ENCODE assay signal across 17 cellular contexts in genomic region chr12:49821375-49822287, GRCh38. TPM values are rescaled to one million over a fixed set of nuclear protein-coding genes. Genes with fewer than 3 reads are reported as not detected.
DNase-seq lines count a peak whose midpoint lies in the region; ATAC-seq, FAIRE-seq and TF ChIP-seq lines count a peak whose summit lies in the region.
"Had no signal": no experiment of that assay in that cellular context is flagged by ENCODE, and none has a peak within 500 bp of the region (broad histone marks: within the 10 kb centered on the region; RNA-seq: fewer than 3 reads in every experiment).

No MANE protein-coding gene starts in this region.

- TF ChIP-seq EP300 in K562 (IDR thresholded peaks at IDR 0.05; ENCODE audit: low read length), result no peak

- TF ChIP-seq POLR2A in K562 (conservative IDR thresholded peaks at IDR 0.05), result no peak

- no peak overlapping the region for H3K4ac ChIP-seq in trophoblast cell (ENCODE audit: low read depth, low read length)

- WGBS in K562 (ENCODE audit: insufficient coverage, low coverage, missing lambda C conversion rate), result 85% methylated on average over 10 of the region's 10 CpGs
- no CpG with 5 or more reads among the region's 10 CpGs for WGBS in trophoblast cell (ENCODE audit: extremely low coverage, insufficient coverage, insufficient read length)

- H3K23ac ChIP-seq in trophoblast cell (ENCODE audit: low read length), result no peak overlapping the region

- no peak overlapping the region for H3K4me2 ChIP-seq in K562 (ENCODE audit: insufficient read depth, low read length)
- H3K4me2 ChIP-seq in trophoblast cell (ENCODE audit: low read length), result no peak overlapping the region

- H3K27ac ChIP-seq in KOPT-K1 (ENCODE audit: low read depth, low read length, poor library complexity, severe bottlenecking) (peak overlapping the region; percentile 76), K562 (ENCODE audit: extremely low read depth, low read depth, low read length) (no peak overlapping the region), trophoblast cell (ENCODE audit: low read depth, low read length) (no peak overlapping the region)
- H3K27ac ChIP-seq: tibial artery had no signal

- peak overlapping the region in 1 of 2 experiments; percentile 61; a peak in 1 of 4 replicates for H3K9ac ChIP-seq in K562 (ENCODE audit: insufficient read depth in 1 of 2, low read depth in 2 of 2, low read length in 2 of 2)
- no peak overlapping the region for H3K9ac ChIP-seq in trophoblast cell (ENCODE audit: low read length)

- H3K14ac ChIP-seq in trophoblast cell (ENCODE audit: low read length), result no peak overlapping the region

- H3K27me3 Mint-ChIP-seq in activated CD4-positive, alpha-beta T cell treated with anti-CD3 and anti-CD28 coated beads, Interleukin-2, amount 10 ng/mL, durations not matched to agents 7 days and 5 days, result no peaks in the 10 kb centered on the region
- H3K27me3 Mint-ChIP-seq in Calu3 (ENCODE audit: unreplicated experiment), result no peaks in the 10 kb centered on the region

- CTCF ChIA-PET in activated CD4-positive, alpha-beta T cell treated with anti-CD3 and anti-CD28 coated beads, Interleukin-2, amount 10 ng/mL, durations not matched to agents 7 days and 5 days (lab: Charles Lee), result interaction anchor here (0.6 to 0.8 kb wide), 2 partner anchors 20 to 557 kb away, joined by 3 read pairs; no protein-coding TSS in a partner anchor
- CTCF ChIA-PET in K562 (lab: Yijun Ruan, JAX; ENCODE audit: low intra/inter-chr PET ratio) (no interaction called here), Calu3 (lab: Charles Lee) (no interaction called here)

- FAIRE-seq in K562 (lab: Jason Lieb, UNC), result no peak
- no peak for FAIRE-seq in HTR-8/SVneo (lab: Jason Lieb, UNC)

- H3K79me2 ChIP-seq in K562 (ENCODE audit: control insufficient read depth, insufficient read depth, low read length) (no peaks in the 10 kb centered on the region; the same call in 2 of the 3 replicates), trophoblast cell (ENCODE audit: control insufficient read depth, insufficient read depth, low read length, poor library complexity) (peaks cover 1% of the 10 kb centered on the region)

- no peak overlapping the region for H4K91ac ChIP-seq in trophoblast cell (ENCODE audit: low read depth, low read length)

- H3K9me3 ChIP-seq in KOPT-K1 (ENCODE audit: insufficient read depth, low read length, poor library complexity, severe bottlenecking) (no peaks in the 10 kb centered on the region), K562 (replicated peaks; ENCODE audit: control insufficient read depth, insufficient read depth, low read depth, low read length) (no peaks in the 10 kb centered on the region), trophoblast cell (ENCODE audit: insufficient read depth, low read depth, low read length) (peaks cover 2% of the 10 kb centered on the region)
- H3K9me3 ChIP-seq: spleen, tibial artery had no signal

- no peaks in the 10 kb centered on the region for H3K9me1 ChIP-seq in K562 (ENCODE audit: control insufficient read depth, insufficient read depth, low read length)

- H3K36me3 ChIP-seq in KOPT-K1 (ENCODE audit: insufficient read depth, low read length) (peaks cover 16% of the 10 kb centered on the region), K562 (ENCODE audit: control insufficient read depth, insufficient read depth, low read length) (peaks cover 3% of the 10 kb centered on the region; the same call in 1 of the 3 replicates), trophoblast cell (ENCODE audit: control insufficient read depth in 1 of 2, insufficient read depth in 2 of 2, low read length in 2 of 2) (peaks cover 7 to 11% of the 10 kb centered on the region in 2 experiments)

- no peak overlapping the region for H2AK5ac ChIP-seq in trophoblast cell (ENCODE audit: low read length)

- peak overlapping the region; percentile 86 for H3K27ac Mint-ChIP-seq in activated CD4-positive, alpha-beta T cell treated with anti-CD3 and anti-CD28 coated beads, Interleukin-2, amount 10 ng/mL, durations not matched to agents 7 days and 5 days
- no peak overlapping the region for H3K27ac Mint-ChIP-seq in Calu3 (ENCODE audit: unreplicated experiment)

- H3K4me1 ChIP-seq in K562 (replicated peaks in 1 of 2; ENCODE audit: control insufficient read depth in 2 of 2, insufficient read depth in 2 of 2, low read length in 2 of 2) (peaks cover under 1 to 13% of the 10 kb centered on the region in 2 experiments; a peak in 3 of 5 replicates), trophoblast cell (ENCODE audit: control insufficient read depth in 1 of 2, insufficient read depth in 2 of 2, low read length in 2 of 2) (peaks cover 0 to 8% of the 10 kb centered on the region in 2 experiments)

- H3K4me3 ChIP-seq in K562 (no peak overlapping the region), trophoblast cell (ENCODE audit: low read depth, low read length) (peak overlapping the region; percentile 37)
- H3K4me3 ChIP-seq: lung, spleen, tibial artery had no signal

- in situ Hi-C loops in K562 (cut with MboI), result no loop called here

- no TSS peak for BruUV-seq in K562 (replicated peaks; lab: Mats Ljungman, UMichigan)
- no TSS peak for BruUV-seq in Calu3 (replicated peaks; lab: Mats Ljungman, UMichigan)

- H2AFZ ChIP-seq in K562 (ENCODE audit: low read depth, low read length), result no peak overlapping the region
- no peak overlapping the region for H2AFZ ChIP-seq in trophoblast cell (ENCODE audit: insufficient read depth, low read length, poor library complexity)

- POLR2A ChIA-PET in activated CD4-positive, alpha-beta T cell treated with anti-CD3 and anti-CD28 coated beads, Interleukin-2, amount 10 ng/mL, durations not matched to agents 7 days and 5 days (lab: Charles Lee), result no interaction called here
- POLR2A ChIA-PET in K562 (lab: Yijun Ruan, JAX), result interaction anchor here (0.6 to 1.8 kb wide), 4 partner anchors 10 to 154 kb away, joined by 3 to 9 read pairs (median 4); no protein-coding TSS in a partner anchor

- peaks cover 4% of the 10 kb centered on the region; the same call in 1 of the 2 replicates for H4K20me1 ChIP-seq in K562 (replicated peaks; ENCODE audit: control insufficient read depth, insufficient read depth, low read length)

- peaks cover 24% of the 10 kb centered on the region for H3K4me1 Mint-ChIP-seq in activated CD4-positive, alpha-beta T cell treated with anti-CD3 and anti-CD28 coated beads, Interleukin-2, amount 10 ng/mL, durations not matched to agents 7 days and 5 days
- no peaks in the 10 kb centered on the region for H3K4me1 Mint-ChIP-seq in Calu3 (ENCODE audit: low read depth, unreplicated experiment)

- H2BK120ac ChIP-seq in trophoblast cell (ENCODE audit: insufficient read depth, low read length, poor library complexity), result no peak overlapping the region

- ATAC-seq in K562, result no peak

- H3K18ac ChIP-seq in trophoblast cell (ENCODE audit: low read length), result no peak overlapping the region

- no peak overlapping the region for H4K12ac ChIP-seq in trophoblast cell (ENCODE audit: low read depth, low read length)

- no peak for TF ChIP-seq RAD21 in K562 (CRISPR knock-in tag; conservative IDR thresholded peaks at IDR 0.05 in 1 of 2, IDR thresholded peaks at IDR 0.05 in 1 of 2)

- H3K79me1 ChIP-seq in trophoblast cell (ENCODE audit: low read length), result no peaks in the 10 kb centered on the region

- H3K36me3 Mint-ChIP-seq in activated CD4-positive, alpha-beta T cell treated with anti-CD3 and anti-CD28 coated beads, Interleukin-2, amount 10 ng/mL, durations not matched to agents 7 days and 5 days (ENCODE audit: low read depth), result no peaks in the 10 kb centered on the region
- H3K36me3 Mint-ChIP-seq in Calu3 (ENCODE audit: insufficient read depth, unreplicated experiment), result no peaks in the 10 kb centered on the region

- no peak overlapping the region for H3K4me3 Mint-ChIP-seq in activated CD4-positive, alpha-beta T cell treated with anti-CD3 and anti-CD28 coated beads, Interleukin-2, amount 10 ng/mL, durations not matched to agents 7 days and 5 days
- H3K4me3 Mint-ChIP-seq in Calu3 (ENCODE audit: low read depth, unreplicated experiment), result no peak overlapping the region

- H4K8ac ChIP-seq in trophoblast cell (ENCODE audit: low read depth, low read length), result no peak overlapping the region

- no peak overlapping the region for H2BK5ac ChIP-seq in trophoblast cell (ENCODE audit: low read depth, low read length, poor library complexity)

- no peaks in the 10 kb centered on the region for H3K9me3 Mint-ChIP-seq in activated CD4-positive, alpha-beta T cell treated with anti-CD3 and anti-CD28 coated beads, Interleukin-2, amount 10 ng/mL, durations not matched to agents 7 days and 5 days
- no peaks in the 10 kb centered on the region for H3K9me3 Mint-ChIP-seq in Calu3 (ENCODE audit: low read depth, unreplicated experiment)

- intact Hi-C loops in K562 (cut with micrococcal nuclease), result no loop called here
- intact Hi-C loops in Calu3 (cut with micrococcal nuclease; ENCODE audit: unreplicated experiment), result no loop called here

- TF ChIP-seq CTCF in K562 (IDR thresholded peaks at IDR 0.05 in 2 of 3, conservative IDR thresholded peaks at IDR 0.05 in 1 of 3; ENCODE audit: insufficient read depth in 2 of 3, low read depth in 1 of 3, low read length in 3 of 3) (no peak), Calu3 (IDR thresholded peaks at IDR 0.05; ENCODE audit: unreplicated experiment) (no peak)

- DNase-seq in activated CD4-positive, alpha-beta T cell treated with anti-CD3 and anti-CD28 coated beads, Interleukin-2, amount 10 ng/mL, durations not matched to agents 7 days and 5 days, result no peak
- no peak for DNase-seq in activated CD4-positive, alpha-beta T cell treated with anti-CD3 and anti-CD28 coated beads, Interleukin-2, amount 50 U/mL, for 4 hours
- no peak for DNase-seq in K562 (ENCODE audit: extremely low read depth in 1 of 4, low spot score in 3 of 4)
- peak; percentile 69 to 84 for DNase-seq in trophoblast cell
- DNase-seq in T1000 (lab: John Stamatoyannopoulos, UW), result no peak
- DNase-seq in Calu3, result no peak
- no peak for DNase-seq in HTR-8/SVneo (ENCODE audit: insufficient read length, low spot score)
- DNase-seq: activated CD4-positive, alpha-beta T cell treated with anti-CD3 and anti-CD28 coated beads, Interleukin-2, amount 50 U/mL, for 48 hours; activated naive CD4-positive, alpha-beta T cell treated with anti-CD3 and anti-CD28 coated beads, Interleukin-2, amount 50 U/mL, for 16 hours; cerebellar nuclear complex; DMS153; NCI-H1105 treated with DMSO at 0.1 percent for 48 hours; NCI-H2227 treated with DMSO at 0.1 percent for 48 hours; spleen had no signal

- H2BK12ac ChIP-seq in trophoblast cell (ENCODE audit: low read length), result no peak overlapping the region

- H3K27me3 ChIP-seq in K562 (ENCODE audit: control insufficient read depth in 2 of 2, insufficient read depth in 2 of 2, low read length in 2 of 2) (no peaks in the 10 kb centered on the region), trophoblast cell (ENCODE audit: insufficient read depth, low read length) (no peaks in the 10 kb centered on the region)
- H3K27me3 ChIP-seq: spleen, tibial artery had no signal

RNA-seq across cellular contexts. Expression of gene NCKAP5L, which starts 6.6 kb away (rescaled TPM):
- total RNA-seq in activated CD4-positive, alpha-beta T cell treated with anti-CD3 and anti-CD28 coated beads, Interleukin-2, amount 10 ng/mL, durations not matched to agents 7 days and 5 days, result 1 to 10 TPM; 4.0 to 4.5 TPM
- total RNA-seq in K562 (2011; cell fraction: chromatin; rRNA removed; ENCODE audit: low replicate concordance), result 15.1 and 38.6 TPM in 2 replicates
- 21.6 and 25.2 TPM in 2 replicates for total RNA-seq in K562 (2011; cell fraction: nucleolus; rRNA removed)
- 21.0 and 24.7 TPM in 2 replicates for total RNA-seq in K562 (2011; cell fraction: nucleoplasm; rRNA removed)
- total RNA-seq in K562 (2014; rRNA removed) (7.3 and 9.4 TPM in 2 replicates), K562 (2014; rRNA removed; fragmentation: Illumina TruSeq; extraction: Trizol) (1.4 and 2.1 TPM in 2 replicates), K562 (2015; rRNA removed; fragmentation: Illumina TruSeq; extraction: Trizol) (4.7 and 4.9 TPM in 2 replicates), K562 (2021) (13.4 and 14.4 TPM in 2 replicates), Calu3 (2022) (10.0 and 11.8 TPM in 2 replicates)
- polyA plus RNA-seq in K562 (2011; rRNA removed) (1.7 and 3.6 TPM in 2 replicates), K562 (2014; fragmentation: Illumina TruSeq; extraction: Trizol) (3.7 and 7.7 TPM in 2 replicates), K562 (2014; fragmentation: Nextera tagmentation; extraction: Ambion mirVana) (under 1 TPM; 0.01 to 0.04 TPM), K562 (2014; rRNA removed) (4.8 and 6.3 TPM in 2 replicates)
- 2.0 and 3.8 TPM in 2 replicates for polyA plus RNA-seq in K562 (2011; cell fraction: cytosol; rRNA removed)
- polyA plus RNA-seq in K562 (2011; cell fraction: nucleus; rRNA removed), result 7.3 and 13.2 TPM in 2 replicates
- 6.2 and 8.4 TPM in 2 replicates for polyA plus RNA-seq in K562 (2012)
- polyA minus RNA-seq in K562 (2011; rRNA and poly(A)+ RNA removed), result 5.1 and 5.7 TPM in 2 replicates
- 5.6 and 7.4 TPM in 2 replicates for polyA minus RNA-seq in K562 (2011; cell fraction: cytosol; rRNA and poly(A)+ RNA removed)
- 8.1 and 10.1 TPM in 2 replicates for polyA minus RNA-seq in K562 (2011; cell fraction: nucleus; rRNA and poly(A)+ RNA removed)
- polyA plus RNA-seq in trophoblast cell (2013), result 14.2 and 14.8 TPM in 2 replicates

RNA-seq across cellular contexts. Expression of gene BCDIN3D, which starts 21.3 kb away (rescaled TPM):
- 1 to 10 TPM; 7.7 to 8.7 TPM for total RNA-seq in activated CD4-positive, alpha-beta T cell treated with anti-CD3 and anti-CD28 coated beads, Interleukin-2, amount 10 ng/mL, durations not matched to agents 7 days and 5 days
- total RNA-seq in K562 (2011; cell fraction: chromatin; rRNA removed; ENCODE audit: low replicate concordance), result 6.1 and 8.1 TPM in 2 replicates
- 10.5 and 11.7 TPM in 2 replicates for total RNA-seq in K562 (2011; cell fraction: nucleolus; rRNA removed)
- total RNA-seq in K562 (2011; cell fraction: nucleoplasm; rRNA removed), result 9.2 and 11.8 TPM in 2 replicates
- total RNA-seq in K562 (2014; rRNA removed) (3.7 and 4.3 TPM in 2 replicates), K562 (2014; rRNA removed; fragmentation: Illumina TruSeq; extraction: Trizol) (4.4 and 4.6 TPM in 2 replicates), K562 (2015; rRNA removed; fragmentation: Illumina TruSeq; extraction: Trizol) (4.9 TPM in 2 replicates), K562 (2021) (5.1 and 5.6 TPM in 2 replicates), Calu3 (2022) (4.0 and 4.7 TPM in 2 replicates)
- polyA plus RNA-seq in K562 (2011; rRNA removed) (3.7 and 5.6 TPM in 2 replicates), K562 (2014; fragmentation: Illumina TruSeq; extraction: Trizol) (5.1 and 5.9 TPM in 2 replicates), K562 (2014; fragmentation: Nextera tagmentation; extraction: Ambion mirVana) (1 to 10 TPM; 6.3 to 6.9 TPM), K562 (2014; rRNA removed) (5.2 and 5.8 TPM in 2 replicates)
- polyA plus RNA-seq in K562 (2011; cell fraction: cytosol; rRNA removed), result 3.5 and 4.3 TPM in 2 replicates
- 2.3 and 3.5 TPM in 2 replicates for polyA plus RNA-seq in K562 (2011; cell fraction: nucleus; rRNA removed)
- 4.0 and 5.4 TPM in 2 replicates for polyA plus RNA-seq in K562 (2012)
- polyA minus RNA-seq in K562 (2011; rRNA and poly(A)+ RNA removed), result 4.7 and 5.3 TPM in 2 replicates
- 1.1 and 1.9 TPM in 2 replicates for polyA minus RNA-seq in K562 (2011; cell fraction: cytosol; rRNA and poly(A)+ RNA removed)
- polyA minus RNA-seq in K562 (2011; cell fraction: nucleus; rRNA and poly(A)+ RNA removed), result 2.7 and 4.7 TPM in 2 replicates
- polyA plus RNA-seq in trophoblast cell (2013), result 1.9 and 2.1 TPM in 2 replicates

Comparison
In these comparisons a context has a peak if more than half of its experiments do, and no peak if none do; other contexts are left out.
1. DNase-seq: peak in trophoblast cell (2 of 2); none in activated CD4-positive, alpha-beta T cell treated with anti-CD3 and anti-CD28 coated beads, Interleukin-2, amount 10 ng/mL, durations not matched to agents 7 days and 5 days (single experiment), activated CD4-positive, alpha-beta T cell treated with anti-CD3 and anti-CD28 coated beads, Interleukin-2, amount 50 U/mL, for 4 hours (0 of 2), K562 (0 of 4), T1000 (single experiment), Calu3 (single experiment) and HTR-8/SVneo (single experiment).